Comparison of ENCODE assay signal across 16 cellular contexts in genomic region chr5:173641171-173641570, GRCh38. TPM values are rescaled to one million over a fixed set of nuclear protein-coding genes. Genes with fewer than 3 reads are reported as not detected.
DNase-seq lines count a peak whose midpoint lies in the region; ATAC-seq, FAIRE-seq and TF ChIP-seq lines count a peak whose summit lies in the region.
"Had no signal": no experiment of that assay in that cellular context is flagged by ENCODE, and none has a peak within 500 bp of the region (broad histone marks: within the 10 kb centered on the region; RNA-seq: fewer than 3 reads in every experiment).

No MANE protein-coding gene starts in this region.

- H4K20me1 ChIP-seq in BLaER1 treated with 17β-estradiol and CSF1 and Interleukin-3, amounts not matched to agents 10 nM and 100 nM: no peaks in the 10 kb centered on the region
- H4K20me1 ChIP-seq in Karpas-422 (ENCODE audit: insufficient read depth, low read depth, low read length): no peaks in the 10 kb centered on the region
- H4K20me1 ChIP-seq in H1 (replicated peaks in 1 of 2; ENCODE audit: control insufficient read depth in 1 of 2, insufficient read depth in 2 of 2, low read length in 2 of 2): no peaks in the 10 kb centered on the region

- H3K56ac ChIP-seq in H1 (replicated peaks; ENCODE audit: insufficient read length, low read depth, low read length): no peak overlapping the region

- no peak for TF ChIP-seq RAD21 in H1 (IDR thresholded peaks at IDR 0.05 in 1 of 2, conservative IDR thresholded peaks at IDR 0.05 in 1 of 2; ENCODE audit: low read depth in 2 of 2, low read length in 2 of 2)

- H3K9me3 ChIP-seq in BLaER1 treated with 17β-estradiol and CSF1 and Interleukin-3, amounts not matched to agents 10 nM and 100 nM (replicated peaks in 1 of 11): no peaks in the 10 kb centered on the region
- H3K9me3 ChIP-seq in Karpas-422 (ENCODE audit: low read length) (no peaks in the 10 kb centered on the region), H1 (ENCODE audit: insufficient read depth in 2 of 2, low read depth in 1 of 2, low read length in 1 of 2) (no peaks in the 10 kb centered on the region)
- H3K9me3 ChIP-seq: BE2C had no signal

- peak overlapping the region; percentile 78 for H2AFZ ChIP-seq in Karpas-422 (ENCODE audit: low read length)
- no peak overlapping the region for H2AFZ ChIP-seq in H1 (ENCODE audit: low read length)

- H3K79me1 ChIP-seq in H1 (ENCODE audit: low read depth, low read length): no peaks in the 10 kb centered on the region

- H3K27me3 ChIP-seq in BLaER1 treated with 17β-estradiol and CSF1 and Interleukin-3, amounts not matched to agents 10 nM and 100 nM: no peaks in the 10 kb centered on the region
- H3K27me3 ChIP-seq in Karpas-422 (ENCODE audit: low read length) (no peaks in the 10 kb centered on the region), H1 (replicated peaks in 1 of 4; ENCODE audit: control insufficient read depth in 3 of 4, extremely low read depth in 1 of 4, insufficient read depth in 3 of 4, low read length in 3 of 4) (no peaks in the 10 kb centered on the region)
- H3K27me3 ChIP-seq: BE2C had no signal

- peaks cover 0 to 50% (median 44%) of the 10 kb centered on the region in 10 experiments; a peak in 14 of 20 replicates for H3K4me1 ChIP-seq in BLaER1 treated with 17β-estradiol and CSF1 and Interleukin-3, amounts not matched to agents 10 nM and 100 nM
- H3K4me1 ChIP-seq in Karpas-422 (ENCODE audit: low read length): peaks cover 92% of the 10 kb centered on the region
- peaks cover 5 to 22% (median 11%) of the 10 kb centered on the region in 4 experiments for H3K4me1 ChIP-seq in H1 (replicated peaks in 1 of 4; ENCODE audit: control insufficient read depth in 3 of 4, insufficient read depth in 4 of 4, low read length in 3 of 4)

- TF ChIP-seq EP300 in H1 (IDR thresholded peaks at IDR 0.05; ENCODE audit: borderline replicate concordance in 1 of 2, low read depth in 2 of 2, low read length in 2 of 2): no peak

- TF ChIP-seq POLR2A in H1 (IDR thresholded peaks at IDR 0.05; ENCODE audit: control extremely low read depth in 1 of 2, low read depth in 2 of 2, low read length in 2 of 2): no peak

- POLR2A ChIA-PET in H1 (lab: Charles Lee; ENCODE audit: partially characterized antibody): interaction anchor here (0.9 kb wide), 1 partner anchor 12 kb away, joined by 3 read pairs; no protein-coding TSS in a partner anchor

- H3K23me2 ChIP-seq in H1 (ENCODE audit: low read depth, low read length): no peaks in the 10 kb centered on the region

- H4K8ac ChIP-seq in H1 (ENCODE audit: extremely low read depth, insufficient read depth, low read length): no peak overlapping the region

- no peak overlapping the region for H4K5ac ChIP-seq in H1 (ENCODE audit: insufficient read length, low read depth, low read length)

- H3K4ac ChIP-seq in H1 (replicated peaks; ENCODE audit: insufficient read length, low read depth, low read length): peak overlapping the region; percentile 76

- ATAC-seq in GM18502 (IDR thresholded peaks at IDR 0.05; ENCODE audit: poor library complexity, unreplicated experiment): no peak
- ATAC-seq: CD8-positive, alpha-beta T cell had no signal

- H3K18ac ChIP-seq in H1 (ENCODE audit: extremely low read depth, low read length): peak overlapping the region; percentile 38; the same call in 1 of the 2 replicates

- in situ Hi-C loops in GM13976 (cut with MboI; ENCODE audit: low sequenced_read_pairs, unreplicated experiment): no loop called here

- peak overlapping the region; percentile 38 for H2BK120ac ChIP-seq in H1 (replicated peaks; ENCODE audit: low read depth, low read length)

- no peak overlapping the region for H3K9ac ChIP-seq in BLaER1 treated with 17β-estradiol and CSF1 and Interleukin-3, amounts not matched to agents 10 nM and 100 nM
- H3K9ac ChIP-seq in Karpas-422 (ENCODE audit: low read length): no peak overlapping the region
- H3K9ac ChIP-seq in H1 (replicated peaks in 1 of 4; ENCODE audit: extremely low read depth in 1 of 4, low read depth in 3 of 4, low read length in 3 of 4): no peak overlapping the region

- no peaks in the 10 kb centered on the region for H3K36me3 ChIP-seq in BLaER1 treated with 17β-estradiol and CSF1 and Interleukin-3, amounts not matched to agents 10 nM and 100 nM
- no peaks in the 10 kb centered on the region for H3K36me3 ChIP-seq in Karpas-422 (ENCODE audit: insufficient read depth, low read length)
- H3K36me3 ChIP-seq in H1 (ENCODE audit: control insufficient read depth in 2 of 4, insufficient read depth in 4 of 4, low read length in 3 of 4): no peaks in the 10 kb centered on the region; a peak in 1 of 8 replicates
- H3K36me3 ChIP-seq: BE2C had no signal

- CTCF ChIA-PET in H1 (lab: Charles Lee; ENCODE audit: partially characterized antibody): interaction anchor here (0.9 to 9.0 kb wide), 5 partner anchors 12 to 284 kb away, joined by 3 to 72 read pairs (median 4); no protein-coding TSS in a partner anchor

- H3K9me2 ChIP-seq in Karpas-422 (replicated peaks; ENCODE audit: insufficient read depth, low read length): no peaks in the 10 kb centered on the region

- WGBS in H1 (ENCODE audit: extremely low coverage in 1 of 2, insufficient coverage in 1 of 2, insufficient read length in 1 of 2, insufficient replicate concordance in 2 of 2, low coverage in 1 of 2, low lambda C conversion rate in 2 of 2, missing lambda C conversion rate in 1 of 2), 2 experiments: 98% methylated on average over 7 of the region's 7 CpGs; no CpG with 5 or more reads in 1 of the 2 experiments

- H2BK15ac ChIP-seq in H1 (ENCODE audit: low read length): peak overlapping the region; percentile 88; the same call in 1 of the 2 replicates

- 0 out of 2 replicates have a peak overlapping the region, but pooled peaks have one; percentile 27 for H2BK5ac ChIP-seq in H1 (ENCODE audit: low read depth, low read length)

- H2BK20ac ChIP-seq in H1 (ENCODE audit: low read length): peak overlapping the region; percentile 37

- no peak for DNase-seq in Karpas-422
- DNase-seq in H1 (ENCODE audit: low read depth in 1 of 2, low spot score in 2 of 2): no peak
- DNase-seq in left kidney (ENCODE audit: low read depth, low spot score): peak; percentile 67
- no peak for DNase-seq in putamen (ENCODE audit: low spot score)
- DNase-seq in AG08396 (ENCODE audit: low spot score): no peak
- DNase-seq in GM13976 (ENCODE audit: low spot score): no peak
- DNase-seq: BE2C; Calu3; CD8-positive, alpha-beta T cell; DMS79 treated with DMSO at 0.1 percent for 48 hours; GF-D8; GOT3; KG1 had no signal

- peak overlapping the region in 9 of 11 experiments; percentile 7 to 62 (median 48); a peak in 16 of 22 replicates for H3K4me2 ChIP-seq in BLaER1 treated with 17β-estradiol and CSF1 and Interleukin-3, amounts not matched to agents 10 nM and 100 nM
- no peak overlapping the region for H3K4me2 ChIP-seq in Karpas-422 (ENCODE audit: low read depth, low read length, poor library complexity, severe bottlenecking)
- H3K4me2 ChIP-seq in H1 (ENCODE audit: insufficient read depth in 1 of 2, low read depth in 2 of 2, low read length in 2 of 2): no peak overlapping the region

- H3K14ac ChIP-seq in H1 (ENCODE audit: insufficient read length): no peak overlapping the region

- H3K79me2 ChIP-seq in Karpas-422 (ENCODE audit: low read length): no peaks in the 10 kb centered on the region
- no peaks in the 10 kb centered on the region for H3K79me2 ChIP-seq in H1 (ENCODE audit: control insufficient read depth in 1 of 2, insufficient read depth in 2 of 2, low read length in 2 of 2)

- peak overlapping the region; percentile 22 for H3K23ac ChIP-seq in H1 (ENCODE audit: insufficient read length)

- FAIRE-seq in H1 (lab: Jason Lieb, UNC): no peak
- FAIRE-seq: GM18507 had no signal

- TF ChIP-seq CTCF in H1 (IDR thresholded peaks at IDR 0.05; ENCODE audit: control extremely low read depth in 1 of 3, insufficient read depth in 1 of 3, low read depth in 1 of 3, low read length in 3 of 3) (no peak), GM13976 (IDR thresholded peaks at IDR 0.05; ENCODE audit: borderline replicate concordance, control extremely low read depth, extremely low read depth, insufficient read depth, missing control alignments) (no peak)

- peak overlapping the region; percentile 5 for H4K91ac ChIP-seq in H1 (replicated peaks; ENCODE audit: insufficient read length, low read length)

- H3K27ac ChIP-seq in BLaER1 treated with 17β-estradiol and CSF1 and Interleukin-3, amounts not matched to agents 10 nM and 100 nM: no peak overlapping the region
- H3K27ac ChIP-seq in Karpas-422 (ENCODE audit: low read length) (peak overlapping the region; percentile 97), H1 (ENCODE audit: low read depth, low read length) (no peak overlapping the region)

- H2BK12ac ChIP-seq in H1 (ENCODE audit: low read depth, low read length): peak overlapping the region; percentile 41; the same call in 1 of the 2 replicates

- no peak overlapping the region for H2AK5ac ChIP-seq in H1 (ENCODE audit: low read depth, low read length)

- H3K4me3 ChIP-seq in BLaER1 treated with 17β-estradiol and CSF1 and Interleukin-3, amounts not matched to agents 10 nM and 100 nM: no peak overlapping the region
- H3K4me3 ChIP-seq in Karpas-422 (ENCODE audit: low read length) (no peak overlapping the region), H1 (ENCODE audit: extremely low read depth in 1 of 4, insufficient read depth in 2 of 4, low read depth in 3 of 4, low read length in 4 of 4) (no peak overlapping the region)

TF ChIP-seq in H1, 55 proteins besides CTCF, POLR2A, EP300 and RAD21:
- TF ChIP-seq HDAC6 (IDR thresholded peaks at IDR 0.05; ENCODE audit: low read depth, low read length) (no peak), EZH2 (IDR thresholded peaks at IDR 0.05; ENCODE audit: low read depth, low read length, severe bottlenecking) (no peak), EGR1 (IDR thresholded peaks at IDR 0.05; ENCODE audit: borderline replicate concordance, low read depth, low read length) (no peak), SIRT6 (IDR thresholded peaks at IDR 0.05; ENCODE audit: low read length) (no peak), CBX5 (IDR thresholded peaks at IDR 0.05; ENCODE audit: low read depth, low read length) (no peak), MAX (IDR thresholded peaks at IDR 0.05) (no peak)

RNA-seq across cellular contexts. Expression of gene BOD1, which starts 24.7 kb away (rescaled TPM):
- 28.4 and 30.0 TPM in 2 replicates for total RNA-seq in Karpas-422 (2014; rRNA removed; shearing (Covaris generic); ENCODE audit: low replicate concordance)
- 143 and 149 TPM in 2 replicates for total RNA-seq in H1 (2021; fragmentation: NEBNext Ultra II Directional; extraction: Animal tissue kit (Norgen Biotek cat#: 25700))
- 83.1 and 107 TPM in 2 replicates for polyA plus RNA-seq in H1 (2011; rRNA removed)
- polyA plus RNA-seq in H1 (2011; cell fraction: cytosol; rRNA removed): 127 TPM
- polyA plus RNA-seq in H1 (2011; cell fraction: nucleus; rRNA removed): 58.0 TPM
- 133 to 170 TPM (median 136 TPM) in 4 replicates for polyA plus RNA-seq in H1 (2012, experiment 1 of 2)
- polyA plus RNA-seq in H1 (2012, experiment 2 of 2): 111 TPM
- polyA plus RNA-seq in H1 (2013, experiment 1 of 2): 117 TPM
- 117 TPM for polyA plus RNA-seq in H1 (2013, experiment 2 of 2)
- polyA minus RNA-seq in H1 (2011; rRNA and poly(A)+ RNA removed): 114 and 131 TPM in 2 replicates
- polyA minus RNA-seq in H1 (2011; cell fraction: cytosol; rRNA and poly(A)+ RNA removed): 68.5 TPM
- polyA minus RNA-seq in H1 (2011; cell fraction: nucleus; rRNA and poly(A)+ RNA removed): 60.4 TPM

Comparison
In these comparisons a context has a peak if more than half of its experiments do, and no peak if none do; other contexts are left out.
1. H3K4me2 ChIP-seq: peak in BLaER1 treated with 17β-estradiol and CSF1 and Interleukin-3, amounts not matched to agents 10 nM and 100 nM (9 of 11); none in Karpas-422 (single experiment) and H1 (0 of 2).